In the genomic region with DNA sequence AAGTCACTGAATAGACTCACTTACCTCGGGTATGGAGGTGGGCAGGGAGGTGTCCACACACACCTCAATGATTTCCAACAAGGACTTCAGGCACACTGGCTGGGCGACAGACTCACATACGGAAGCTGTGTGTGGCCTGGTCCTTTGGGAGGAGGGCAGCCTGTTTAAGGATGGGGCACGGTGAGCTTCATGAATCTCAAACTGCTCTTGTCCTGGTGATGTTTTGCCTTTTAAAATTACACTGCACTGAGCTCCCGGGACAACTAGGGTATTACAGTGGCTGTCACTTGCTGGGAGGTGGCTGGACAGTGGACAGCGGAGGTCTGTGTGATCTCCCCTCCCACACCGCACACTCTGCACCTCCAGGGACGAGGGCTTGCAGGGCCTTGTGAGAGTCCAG, we compare ENCODE assay signal across 12 cellular contexts.
DNase-seq lines count a peak whose midpoint lies in the region; ATAC-seq and TF ChIP-seq lines count a peak whose summit lies in the region.
"Had no signal": no experiment of that assay in that cellular context is flagged by ENCODE, and none has a peak within 500 bp of the region (broad histone marks: within the 10 kb centered on the region; RNA-seq: fewer than 3 reads in every experiment).

No MANE protein-coding gene starts in this region.

- peaks cover 12 to 17% of the 10 kb centered on the region in 2 donors for H3K36me3 Mint-ChIP-seq in activated T-cell treated with anti-CD3 and anti-CD28 coated beads, Interleukin-2, amount 50 U/mL, for 72 hours (ENCODE audit: insufficient read depth in 2 of 2)
- H3K36me3 Mint-ChIP-seq in endothelial cell (ENCODE audit: low read depth, unreplicated experiment), result peaks cover 38% of the 10 kb centered on the region
- no peaks in the 10 kb centered on the region for H3K36me3 Mint-ChIP-seq in stimulated activated effector memory CD8-positive, alpha-beta T cell treated with anti-CD3 and anti-CD28 coated beads, Interleukin-12 subunit alpha, Interleukin-12 subunit beta, amount 100 ng/mL, for 72 hours

- H3K4me1 Mint-ChIP-seq in activated T-cell treated with anti-CD3 and anti-CD28 coated beads, Interleukin-2, amount 50 U/mL, for 72 hours (ENCODE audit: low read depth), result peaks cover 23% of the 10 kb centered on the region
- H3K4me1 Mint-ChIP-seq in endothelial cell (ENCODE audit: unreplicated experiment), result peaks cover 13% of the 10 kb centered on the region
- peaks cover 26% of the 10 kb centered on the region for H3K4me1 Mint-ChIP-seq in stimulated activated effector memory CD8-positive, alpha-beta T cell treated with anti-CD3 and anti-CD28 coated beads, Interleukin-12 subunit alpha, Interleukin-12 subunit beta, amount 100 ng/mL, for 72 hours

- H3K9me3 ChIP-seq in Loucy (ENCODE audit: insufficient read depth, low read depth, low read length), result no peaks in the 10 kb centered on the region
- H3K9me3 ChIP-seq: psoas muscle, uterus had no signal

- no peaks in the 10 kb centered on the region for H4K20me1 ChIP-seq in Loucy (ENCODE audit: insufficient read depth, low read length, poor library complexity, severe bottlenecking)

- peaks cover 26% of the 10 kb centered on the region for H3K4me1 ChIP-seq in Loucy (ENCODE audit: insufficient read depth, low read length, poor library complexity, severe bottlenecking)
- H3K4me1 ChIP-seq: psoas muscle, uterus had no signal

- H3K9me2 ChIP-seq in Loucy (replicated peaks; ENCODE audit: low read depth, low read length), result no peaks in the 10 kb centered on the region

- no peaks in the 10 kb centered on the region for H3K79me2 ChIP-seq in Loucy (ENCODE audit: insufficient read depth, low read length)

- no peaks in the 10 kb centered on the region for H3K36me3 ChIP-seq in Loucy (ENCODE audit: insufficient read depth, low read length)
- H3K36me3 ChIP-seq: uterus had no signal

- peak overlapping the region; percentile 94 for H3K27ac Mint-ChIP-seq in activated T-cell treated with anti-CD3 and anti-CD28 coated beads, Interleukin-2, amount 50 U/mL, for 72 hours
- H3K27ac Mint-ChIP-seq in endothelial cell (ENCODE audit: unreplicated experiment), result peak overlapping the region; percentile 90
- H3K27ac Mint-ChIP-seq in stimulated activated effector memory CD8-positive, alpha-beta T cell treated with anti-CD3 and anti-CD28 coated beads, Interleukin-12 subunit alpha, Interleukin-12 subunit beta, amount 100 ng/mL, for 72 hours, result peak overlapping the region; percentile 97

- DNase-seq in activated T-cell treated with anti-CD3 and anti-CD28 coated beads, Interleukin-2, amount 50 U/mL, for 72 hours, result no peak
- no peak for DNase-seq in activated T-cell treated with anti-CD3 and anti-CD28 coated beads, Interleukin-2, amount 50 U/mL, for 1 hour
- DNase-seq in endothelial cell (ENCODE audit: low spot score), result no peak
- DNase-seq in stimulated activated effector memory CD8-positive, alpha-beta T cell treated with anti-CD3 and anti-CD28 coated beads, Interleukin-12 subunit alpha, Interleukin-12 subunit beta, amount 100 ng/mL, for 72 hours (ENCODE audit: low spot score in 2 of 2), result no peak
- no peak for DNase-seq in DMS53 (lab: John Stamatoyannopoulos, UW)
- DNase-seq: NCI-H1105 treated with DMSO at 0.1 percent for 48 hours, psoas muscle, uterus had no signal

- no peaks in the 10 kb centered on the region for H3K27me3 ChIP-seq in Loucy (ENCODE audit: insufficient read depth, low read length, poor library complexity, severe bottlenecking)
- H3K27me3 ChIP-seq: uterus had no signal

- H3K9ac ChIP-seq in Loucy (ENCODE audit: low read depth, low read length, poor library complexity, severe bottlenecking), result peak overlapping the region; percentile 48

- no peak overlapping the region for H3K4me3 ChIP-seq in Loucy (ENCODE audit: low read length, poor library complexity, severe bottlenecking)
- H3K4me3 ChIP-seq: GM12878, psoas muscle, uterus had no signal

- H3K4me2 ChIP-seq in Loucy (ENCODE audit: low read depth, low read length, poor library complexity, severe bottlenecking), result peak overlapping the region; percentile 56

- peaks cover 7% of the 10 kb centered on the region; the same call in 1 of the 2 replicates for H3F3A ChIP-seq in Loucy (ENCODE audit: low read depth)

- H3K4me3 Mint-ChIP-seq in activated T-cell treated with anti-CD3 and anti-CD28 coated beads, Interleukin-2, amount 50 U/mL, for 72 hours, result no peak overlapping the region
- H3K4me3 Mint-ChIP-seq in endothelial cell (ENCODE audit: unreplicated experiment), result no peak overlapping the region
- no peak overlapping the region for H3K4me3 Mint-ChIP-seq in stimulated activated effector memory CD8-positive, alpha-beta T cell treated with anti-CD3 and anti-CD28 coated beads, Interleukin-12 subunit alpha, Interleukin-12 subunit beta, amount 100 ng/mL, for 72 hours

- ATAC-seq in activated T-cell treated with anti-CD3 and anti-CD28 coated beads, Interleukin-2, amount 50 U/mL, for 72 hours (replicated peaks in 1 of 2), result no peak
- no peak for ATAC-seq in stimulated activated effector memory CD8-positive, alpha-beta T cell treated with anti-CD3 and anti-CD28 coated beads, Interleukin-12 subunit alpha, Interleukin-12 subunit beta, amount 100 ng/mL, for 72 hours
- ATAC-seq in GM21723 (IDR thresholded peaks at IDR 0.05; ENCODE audit: unreplicated experiment) (no peak), HG02870 (IDR thresholded peaks at IDR 0.05; ENCODE audit: unreplicated experiment) (no peak)
- ATAC-seq: GM12878 had no signal

- no peak for TF ChIP-seq CTCF in Loucy (conservative IDR thresholded peaks at IDR 0.05; ENCODE audit: low read length)
- no peak for TF ChIP-seq CTCF in endothelial cell (IDR thresholded peaks at IDR 0.05; ENCODE audit: unreplicated experiment)

- peaks cover 8 to 13% of the 10 kb centered on the region in 2 donors for H3K9me3 Mint-ChIP-seq in activated T-cell treated with anti-CD3 and anti-CD28 coated beads, Interleukin-2, amount 50 U/mL, for 72 hours
- H3K9me3 Mint-ChIP-seq in endothelial cell (ENCODE audit: unreplicated experiment), result peaks cover 18% of the 10 kb centered on the region
- peaks cover 13% of the 10 kb centered on the region for H3K9me3 Mint-ChIP-seq in stimulated activated effector memory CD8-positive, alpha-beta T cell treated with anti-CD3 and anti-CD28 coated beads, Interleukin-12 subunit alpha, Interleukin-12 subunit beta, amount 100 ng/mL, for 72 hours

- no peaks in the 10 kb centered on the region for H3K27me3 Mint-ChIP-seq in activated T-cell treated with anti-CD3 and anti-CD28 coated beads, Interleukin-2, amount 50 U/mL, for 72 hours (ENCODE audit: low read depth)
- H3K27me3 Mint-ChIP-seq in endothelial cell (ENCODE audit: unreplicated experiment), result peaks cover 10% of the 10 kb centered on the region

- peak overlapping the region; percentile 50 for H2AFZ ChIP-seq in Loucy (ENCODE audit: low read length)
